9 cellular contexts compared by ENCODE assay signal in genomic region chr2:61707984-61708852, GRCh38.
A peak's percentile ranks its signal among the peaks of the same experiment; 100 is the strongest.
DNase-seq lines count a peak whose midpoint lies in the region; ATAC-seq and TF ChIP-seq lines count a peak whose summit lies in the region.
"Had no signal": no experiment of that assay in that cellular context is flagged by ENCODE, and none has a peak within 500 bp of the region (broad histone marks: within the 10 kb centered on the region; RNA-seq: fewer than 3 reads in every experiment).

No MANE protein-coding gene starts in this region.

- peak; percentile 99 for ATAC-seq in HG03442 (IDR thresholded peaks at IDR 0.05; ENCODE audit: unreplicated experiment)

- intact Hi-C loops in thyroid gland (cut with DNase I), result loop anchor here (10.0 kb wide), 1 partner anchor 47 kb away; no protein-coding TSS in a partner anchor

- H3K4me1 ChIP-seq in thyroid gland, result peaks cover 5 to 11% of the 10 kb centered on the region in 2 donors
- no peaks in the 10 kb centered on the region for H3K4me1 ChIP-seq in BE2C

- TF ChIP-seq CTCF in GM20000 (IDR thresholded peaks at IDR 0.05; ENCODE audit: extremely low read depth, missing control alignments) (no peak), thyroid gland (IDR thresholded peaks at IDR 0.05) (no peak), BE2C (IDR thresholded peaks at IDR 0.05; ENCODE audit: low read depth, low read length) (no peak)

- DNase-seq in EL (peak; percentile 36), GM20000 (ENCODE audit: low spot score) (peak; percentile 73), NCI-H748 (lab: John Stamatoyannopoulos, UW; ENCODE audit: unreplicated experiment) (peak; percentile 74), fibroblast of the conjunctiva (ENCODE audit: low read depth) (peak; percentile 4), thyroid gland (peak; percentile 75 to 80), T-helper 9 cell (no peak), BE2C (no peak)

- H3K36me3 ChIP-seq in thyroid gland (no peaks in the 10 kb centered on the region), BE2C (no peaks in the 10 kb centered on the region)
- H3K36me3 ChIP-seq: thoracic aorta had no signal

- peak overlapping the region; percentile 78 to 94 (median 86) for H3K27ac ChIP-seq in thyroid gland
- H3K27ac ChIP-seq: thoracic aorta had no signal

- WGBS in thyroid gland, 2 donors, result 37 to 39% methylated on average over 12 of the region's 12 CpGs

- H3K4me3 ChIP-seq in thyroid gland (replicated peaks in 1 of 3) (no peak overlapping the region), BE2C (ENCODE audit: low read depth, low read length) (no peak overlapping the region)
- H3K4me3 ChIP-seq: thoracic aorta had no signal

- no peaks in the 10 kb centered on the region for H3K27me3 ChIP-seq in thyroid gland
- H3K27me3 ChIP-seq in BE2C, result no peaks in the 10 kb centered on the region

- no peaks in the 10 kb centered on the region for H3K9me3 ChIP-seq in thyroid gland
- H3K9me3 ChIP-seq in BE2C, result no peaks in the 10 kb centered on the region
- H3K9me3 ChIP-seq: thoracic aorta had no signal

- peak in 1 of 2 donors; percentile 75 for TF ChIP-seq POLR2A in thyroid gland (IDR thresholded peaks at IDR 0.05)

Comparison
In these comparisons a context has a peak if more than half of its experiments do, and no peak if none do; other contexts are left out.
1. DNase-seq: peak in EL (single experiment), GM20000 (single experiment), NCI-H748 (single experiment), fibroblast of the conjunctiva (single experiment) and thyroid gland (2 of 2); none in T-helper 9 cell (single experiment) and BE2C (single experiment).